ENCODE assay signal across 29 cellular contexts in the genomic region with DNA sequence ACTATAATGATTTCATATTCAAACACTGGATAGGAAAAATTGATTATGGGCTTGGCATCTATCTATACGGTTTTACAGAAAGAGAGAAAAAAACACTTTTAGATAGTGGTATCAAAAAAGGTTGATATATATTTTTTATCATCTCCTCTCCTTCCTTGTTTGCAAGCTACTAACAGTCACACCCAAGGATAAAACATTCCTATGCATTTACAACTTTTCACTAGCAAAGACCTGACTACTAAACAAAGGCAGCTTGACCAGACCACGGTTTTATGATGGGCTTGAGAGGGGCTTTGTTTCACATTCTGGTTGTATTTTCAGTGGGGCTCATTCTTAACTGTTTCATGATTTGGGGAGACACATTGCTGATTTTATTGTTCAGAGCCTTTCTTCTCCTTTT.
DNase-seq lines count a peak whose midpoint lies in the region; ATAC-seq, FAIRE-seq and TF ChIP-seq lines count a peak whose summit lies in the region.
"Had no signal": no experiment of that assay in that cellular context is flagged by ENCODE, and none has a peak within 500 bp of the region (broad histone marks: within the 10 kb centered on the region; RNA-seq: fewer than 3 reads in every experiment).

No MANE protein-coding gene starts in this region.

- H3K9me2 ChIP-seq in GM23248 (ENCODE audit: insufficient read depth) = no peaks in the 10 kb centered on the region

- H2AFZ ChIP-seq in GM23248 (peak overlapping the region; percentile 70), K562 (ENCODE audit: low read depth, low read length) (peak overlapping the region; percentile 64), mesenchymal stem cell (ENCODE audit: low read depth, low read length) (no peak overlapping the region)

- intact Hi-C loops in K562 (cut with micrococcal nuclease) (no loop called here), thyroid gland (cut with DNase I) (no loop called here), vagina (cut with DNase I) (no loop called here)
- intact Hi-C loops in activated T-helper 2 cell treated with anti-CD3 and anti-CD28 coated beads, Interferon-gamma antibody, Interleukin-2, Interleukin-4, amounts not matched to agents 10 μg/mL and 5 μg/mL and 100 μg/mL, durations not matched to agents 14 hours and 24 hours and 36 hours (cut with micrococcal nuclease) = no loop called here

- no peak overlapping the region for H3K4me3 Mint-ChIP-seq in activated T-helper 2 cell treated with anti-CD3 and anti-CD28 coated beads, Interferon-gamma antibody, Interleukin-2, Interleukin-4, amounts not matched to agents 10 μg/mL and 5 μg/mL and 100 μg/mL, durations not matched to agents 14 hours and 24 hours and 36 hours (ENCODE audit: low read depth)
- H3K4me3 Mint-ChIP-seq: activated CD4-positive, alpha-beta T cell treated with anti-CD3 and anti-CD28 coated beads for 36 hours; activated CD8-positive, alpha-beta T cell treated with anti-CD3 and anti-CD28 coated beads, Interleukin-2, amount 10 ng/mL, durations not matched to agents 7 days and 5 days; activated naive CD8-positive, alpha-beta T cell treated with anti-CD3 and anti-CD28 coated beads for 36 hours; T-helper 17 cell had no signal

- BruUV-seq in K562 (replicated peaks; lab: Mats Ljungman, UMichigan) = no TSS peak

- no peak for TF ChIP-seq RAD21 in K562 (CRISPR knock-in tag; conservative IDR thresholded peaks at IDR 0.05 in 1 of 2, IDR thresholded peaks at IDR 0.05 in 1 of 2)

- peak overlapping the region; percentile 91 for H2BK5ac ChIP-seq in mesenchymal stem cell (ENCODE audit: low read depth, low read length, poor library complexity, severe bottlenecking)

- H3K27ac ChIP-seq in GM23248 (peak overlapping the region; percentile 54), K562 (ENCODE audit: extremely low read depth, low read depth, low read length) (no peak overlapping the region), mesenchymal stem cell (ENCODE audit: low read length, poor library complexity, severe bottlenecking) (peak overlapping the region; percentile 89), rectal smooth muscle tissue (ENCODE audit: low read depth, low read length) (peak overlapping the region; percentile 75), thyroid gland (no peak overlapping the region), vagina (no peak overlapping the region)
- H3K27ac ChIP-seq: neutrophil, psoas muscle, stomach had no signal

- in situ Hi-C loops in GM23248 (cut with MboI) (no loop called here), K562 (cut with MboI) (no loop called here)

- H3K79me1 ChIP-seq in mesenchymal stem cell (replicated peaks; ENCODE audit: low read length, poor library complexity, severe bottlenecking) = no peaks in the 10 kb centered on the region

- H3K4me1 ChIP-seq in GM23248 (ENCODE audit: insufficient read depth) = peaks cover 48% of the 10 kb centered on the region
- H3K4me1 ChIP-seq in K562 (replicated peaks in 1 of 2; ENCODE audit: control insufficient read depth in 2 of 2, insufficient read depth in 2 of 2, low read length in 2 of 2) = no peaks in the 10 kb centered on the region; a peak in 1 of 5 replicates
- H3K4me1 ChIP-seq in mesenchymal stem cell (ENCODE audit: control insufficient read depth, insufficient read depth, low read depth, low read length) = no peaks in the 10 kb centered on the region
- peaks cover 41% of the 10 kb centered on the region for H3K4me1 ChIP-seq in rectal smooth muscle tissue (ENCODE audit: control insufficient read depth, insufficient read depth, low read length)
- peaks cover 24 to 26% of the 10 kb centered on the region in 2 donors for H3K4me1 ChIP-seq in thyroid gland
- H3K4me1 ChIP-seq in vagina = no peaks in the 10 kb centered on the region

- WGBS in GM23248 (ENCODE audit: low coverage in 1 of 2, low lambda C conversion rate in 2 of 2, missing lambda C conversion rate in 2 of 2), 2 experiments = 30 to 38% methylated on average over 2 of the region's 2 CpGs
- WGBS in K562 (ENCODE audit: insufficient coverage, low coverage, missing lambda C conversion rate) = 33% methylated on average over 2 of the region's 2 CpGs
- 0% methylated on average over 1 of the region's 2 CpGs for WGBS in mesenchymal stem cell
- WGBS in thyroid gland, 2 donors = 84 to 92% methylated on average over 2 of the region's 2 CpGs

- H3K9ac ChIP-seq in GM23248 (0 out of 2 replicates have a peak overlapping the region, but pooled peaks have one; percentile 9), K562 (ENCODE audit: insufficient read depth in 1 of 2, low read depth in 2 of 2, low read length in 2 of 2) (no peak overlapping the region), mesenchymal stem cell (ENCODE audit: low read length) (no peak overlapping the region), rectal smooth muscle tissue (ENCODE audit: low read length) (no peak overlapping the region)

- H3K27me3 ChIP-seq in GM23248 (replicated peaks; ENCODE audit: insufficient read depth) (no peaks in the 10 kb centered on the region), K562 (ENCODE audit: control insufficient read depth in 2 of 2, insufficient read depth in 2 of 2, low read length in 2 of 2) (no peaks in the 10 kb centered on the region), mesenchymal stem cell (ENCODE audit: control insufficient read depth in 1 of 2, insufficient read depth in 1 of 2, low read length in 2 of 2) (no peaks in the 10 kb centered on the region), rectal smooth muscle tissue (ENCODE audit: control insufficient read depth, insufficient read depth, low read length) (no peaks in the 10 kb centered on the region), thyroid gland (no peaks in the 10 kb centered on the region), vagina (no peaks in the 10 kb centered on the region)
- H3K27me3 ChIP-seq: neutrophil, stomach had no signal

- POLR2A ChIA-PET in K562 (lab: Yijun Ruan, JAX) = no interaction called here

- TF ChIP-seq POLR2A in K562 (conservative IDR thresholded peaks at IDR 0.05) (no peak), thyroid gland (IDR thresholded peaks at IDR 0.05) (no peak), vagina (IDR thresholded peaks at IDR 0.05) (no peak)

- no peak for ATAC-seq in K562
- ATAC-seq: activated CD4-positive, alpha-beta T cell treated with anti-CD3 and anti-CD28 coated beads for 36 hours; activated CD8-positive, alpha-beta T cell treated with anti-CD3 and anti-CD28 coated beads, Interleukin-2, amount 10 ng/mL, durations not matched to agents 7 days and 5 days; psoas muscle; T-helper 17 cell had no signal

- no peaks in the 10 kb centered on the region for H3K4me1 Mint-ChIP-seq in activated T-helper 2 cell treated with anti-CD3 and anti-CD28 coated beads, Interferon-gamma antibody, Interleukin-2, Interleukin-4, amounts not matched to agents 10 μg/mL and 5 μg/mL and 100 μg/mL, durations not matched to agents 14 hours and 24 hours and 36 hours (ENCODE audit: low read depth)
- H3K4me1 Mint-ChIP-seq: activated CD4-positive, alpha-beta T cell treated with anti-CD3 and anti-CD28 coated beads for 36 hours; activated naive CD8-positive, alpha-beta T cell treated with anti-CD3 and anti-CD28 coated beads for 36 hours; T-helper 17 cell had no signal

- H3K79me2 ChIP-seq in GM23248 (ENCODE audit: insufficient read depth) (no peaks in the 10 kb centered on the region), K562 (ENCODE audit: control insufficient read depth, insufficient read depth, low read length) (no peaks in the 10 kb centered on the region)

- DNase-seq in GM23248 (no peak), K562 (ENCODE audit: extremely low read depth in 1 of 4, low spot score in 3 of 4) (no peak), mesenchymal stem cell (no peak), thyroid gland (no peak), NCI-H1436 treated with DMSO at 0.1 percent for 48 hours (lab: John Stamatoyannopoulos, UW) (no peak), vagina (ENCODE audit: extremely low spot score in 2 of 2) (no peak)
- no peak for DNase-seq in activated T-helper 2 cell treated with anti-CD3 and anti-CD28 coated beads, Interferon-gamma antibody, Interleukin-2, Interleukin-4, amounts not matched to agents 10 μg/mL and 5 μg/mL and 100 μg/mL, durations not matched to agents 14 hours and 24 hours and 36 hours (ENCODE audit: low spot score)
- DNase-seq: activated CD4-positive, alpha-beta T cell treated with anti-CD3 and anti-CD28 coated beads for 36 hours; activated CD8-positive, alpha-beta T cell treated with anti-CD3 and anti-CD28 coated beads, Interleukin-2, amount 10 ng/mL, durations not matched to agents 7 days and 5 days; activated effector memory CD4-positive, alpha-beta T cell treated with Interleukin-2 at 50 U/mL for 16 hours; activated naive CD8-positive, alpha-beta T cell treated with anti-CD3 and anti-CD28 coated beads for 36 hours; C1 segment of cervical spinal cord; central memory CD4-positive, alpha-beta T cell; COR-L47; KBM-7; NCI-H1417 treated with DMSO at 0.1 percent for 48 hours; NCI-H345; NCI-H774; psoas muscle; stimulated activated CD4-positive, alpha-beta T cell treated with anti-CD3 and anti-CD28 coated beads, Interleukin-1b, Interleukin-23, amount 100 ng/mL, for 48 hours; stimulated activated CD8-positive, alpha-beta memory T cell treated with anti-CD3 and anti-CD28 coated beads, Interleukin-4, amount 100 ng/mL, for 48 hours; stomach; T-helper 17 cell; trophoblast cell had no signal

- no peak for FAIRE-seq in K562 (lab: Jason Lieb, UNC)
- FAIRE-seq: GM18507, small intestine had no signal

- H3K23ac ChIP-seq in mesenchymal stem cell (ENCODE audit: low read length in 2 of 2) = no peak overlapping the region

- H3K4me3 ChIP-seq in GM23248 (0 out of 2 replicates have a peak overlapping the region, but pooled peaks have one; percentile 5), K562 (no peak overlapping the region), mesenchymal stem cell (ENCODE audit: insufficient read depth in 1 of 2, low read depth in 1 of 2, low read length in 2 of 2) (no peak overlapping the region), rectal smooth muscle tissue (ENCODE audit: low read length) (no peak overlapping the region), thyroid gland (replicated peaks in 1 of 3) (no peak overlapping the region), vagina (no peak overlapping the region)
- H3K4me3 ChIP-seq: HAP-1, psoas muscle, stomach had no signal

- H2BK12ac ChIP-seq in mesenchymal stem cell (ENCODE audit: low read length in 2 of 2) = peak overlapping the region in 1 of 2 experiments; percentile 52

- no peaks in the 10 kb centered on the region for H3K9me3 Mint-ChIP-seq in activated T-helper 2 cell treated with anti-CD3 and anti-CD28 coated beads, Interferon-gamma antibody, Interleukin-2, Interleukin-4, amounts not matched to agents 10 μg/mL and 5 μg/mL and 100 μg/mL, durations not matched to agents 14 hours and 24 hours and 36 hours

- CTCF ChIA-PET in K562 (lab: Yijun Ruan, JAX; ENCODE audit: low intra/inter-chr PET ratio) = no interaction called here

- H3K36me3 ChIP-seq in GM23248 (ENCODE audit: low read depth) (no peaks in the 10 kb centered on the region), K562 (ENCODE audit: control insufficient read depth, insufficient read depth, low read length) (no peaks in the 10 kb centered on the region), mesenchymal stem cell (ENCODE audit: control insufficient read depth in 1 of 2, insufficient read depth in 2 of 2, low read depth in 1 of 2, low read length in 2 of 2) (no peaks in the 10 kb centered on the region), rectal smooth muscle tissue (ENCODE audit: control insufficient read depth, insufficient read depth, low read length) (no peaks in the 10 kb centered on the region), thyroid gland (no peaks in the 10 kb centered on the region), vagina (no peaks in the 10 kb centered on the region)
- H3K36me3 ChIP-seq: HAP-1, neutrophil, stomach had no signal

- no peak for TF ChIP-seq CTCF in K562 (IDR thresholded peaks at IDR 0.05 in 2 of 3, conservative IDR thresholded peaks at IDR 0.05 in 1 of 3; ENCODE audit: insufficient read depth in 2 of 3, low read depth in 1 of 3, low read length in 3 of 3)
- no peak for TF ChIP-seq CTCF in thyroid gland (IDR thresholded peaks at IDR 0.05)
- TF ChIP-seq CTCF in vagina (IDR thresholded peaks at IDR 0.05) = no peak

- H3K27me3 Mint-ChIP-seq in activated T-helper 2 cell treated with anti-CD3 and anti-CD28 coated beads, Interferon-gamma antibody, Interleukin-2, Interleukin-4, amounts not matched to agents 10 μg/mL and 5 μg/mL and 100 μg/mL, durations not matched to agents 14 hours and 24 hours and 36 hours (ENCODE audit: low read depth) = peaks cover 5% of the 10 kb centered on the region

- H2BK120ac ChIP-seq in mesenchymal stem cell (ENCODE audit: low read depth, low read length) = no peak overlapping the region

- no peak overlapping the region for H3K18ac ChIP-seq in mesenchymal stem cell (ENCODE audit: low read depth in 1 of 2, low read length in 2 of 2)

- H3F3A ChIP-seq in GM23248 (ENCODE audit: insufficient read depth) = peaks cover 38% of the 10 kb centered on the region

- H3K9me1 ChIP-seq in K562 (ENCODE audit: control insufficient read depth, insufficient read depth, low read length) = no peaks in the 10 kb centered on the region

- H4K91ac ChIP-seq in mesenchymal stem cell (ENCODE audit: low read length) = no peak overlapping the region

- H4K20me1 ChIP-seq in GM23248 (ENCODE audit: insufficient read depth) (no peaks in the 10 kb centered on the region), K562 (replicated peaks; ENCODE audit: control insufficient read depth, insufficient read depth, low read length) (no peaks in the 10 kb centered on the region)

- TF ChIP-seq EP300 in K562 (IDR thresholded peaks at IDR 0.05; ENCODE audit: low read length) = no peak

- H3K36me3 Mint-ChIP-seq in activated T-helper 2 cell treated with anti-CD3 and anti-CD28 coated beads, Interferon-gamma antibody, Interleukin-2, Interleukin-4, amounts not matched to agents 10 μg/mL and 5 μg/mL and 100 μg/mL, durations not matched to agents 14 hours and 24 hours and 36 hours (ENCODE audit: low read depth) = no peaks in the 10 kb centered on the region
- H3K36me3 Mint-ChIP-seq: activated naive CD8-positive, alpha-beta T cell treated with anti-CD3 and anti-CD28 coated beads for 36 hours had no signal

- H3K4ac ChIP-seq in mesenchymal stem cell (ENCODE audit: low read depth in 1 of 2, low read length in 2 of 2) = peak overlapping the region; percentile 15 to 61

- H2AK5ac ChIP-seq in mesenchymal stem cell (ENCODE audit: low read length, severe bottlenecking) = no peak overlapping the region

- no peak overlapping the region for H3K14ac ChIP-seq in mesenchymal stem cell (ENCODE audit: low read length in 2 of 2)

- H3K27ac Mint-ChIP-seq in activated T-helper 2 cell treated with anti-CD3 and anti-CD28 coated beads, Interferon-gamma antibody, Interleukin-2, Interleukin-4, amounts not matched to agents 10 μg/mL and 5 μg/mL and 100 μg/mL, durations not matched to agents 14 hours and 24 hours and 36 hours = no peak overlapping the region
- H3K27ac Mint-ChIP-seq: activated CD4-positive, alpha-beta T cell treated with anti-CD3 and anti-CD28 coated beads for 36 hours; activated CD8-positive, alpha-beta T cell treated with anti-CD3 and anti-CD28 coated beads, Interleukin-2, amount 10 ng/mL, durations not matched to agents 7 days and 5 days; activated naive CD8-positive, alpha-beta T cell treated with anti-CD3 and anti-CD28 coated beads for 36 hours; T-helper 17 cell had no signal

- H3K9me3 ChIP-seq in GM23248 (ENCODE audit: low read depth) (peaks cover 5% of the 10 kb centered on the region), K562 (replicated peaks; ENCODE audit: control insufficient read depth, insufficient read depth, low read depth, low read length) (peaks cover 2% of the 10 kb centered on the region; the same call in 1 of the 2 replicates), mesenchymal stem cell (ENCODE audit: control insufficient read depth, low read length) (peaks cover 23% of the 10 kb centered on the region), thyroid gland (no peaks in the 10 kb centered on the region), vagina (no peaks in the 10 kb centered on the region)
- H3K9me3 ChIP-seq: HAP-1, neutrophil had no signal

- H3K4me2 ChIP-seq in GM23248 (ENCODE audit: unreplicated experiment) (peak overlapping the region; percentile 51), K562 (ENCODE audit: insufficient read depth, low read length) (no peak overlapping the region), mesenchymal stem cell (ENCODE audit: low read length, poor library complexity, severe bottlenecking) (no peak overlapping the region)

- no peak overlapping the region for H4K8ac ChIP-seq in mesenchymal stem cell (ENCODE audit: low read length)

- H2BK15ac ChIP-seq in mesenchymal stem cell (ENCODE audit: low read depth, poor library complexity, severe bottlenecking) = no peak overlapping the region

Comparison
In these comparisons a context has a peak if more than half of its experiments do, and no peak if none do; other contexts are left out.
1. H3K27ac ChIP-seq: peak in GM23248 (single experiment), mesenchymal stem cell (single experiment) and rectal smooth muscle tissue (single experiment); none in K562 (single experiment), thyroid gland (0 of 3) and vagina (single experiment).